ENCODE assay signal across 8 cellular contexts in the genomic region with DNA sequence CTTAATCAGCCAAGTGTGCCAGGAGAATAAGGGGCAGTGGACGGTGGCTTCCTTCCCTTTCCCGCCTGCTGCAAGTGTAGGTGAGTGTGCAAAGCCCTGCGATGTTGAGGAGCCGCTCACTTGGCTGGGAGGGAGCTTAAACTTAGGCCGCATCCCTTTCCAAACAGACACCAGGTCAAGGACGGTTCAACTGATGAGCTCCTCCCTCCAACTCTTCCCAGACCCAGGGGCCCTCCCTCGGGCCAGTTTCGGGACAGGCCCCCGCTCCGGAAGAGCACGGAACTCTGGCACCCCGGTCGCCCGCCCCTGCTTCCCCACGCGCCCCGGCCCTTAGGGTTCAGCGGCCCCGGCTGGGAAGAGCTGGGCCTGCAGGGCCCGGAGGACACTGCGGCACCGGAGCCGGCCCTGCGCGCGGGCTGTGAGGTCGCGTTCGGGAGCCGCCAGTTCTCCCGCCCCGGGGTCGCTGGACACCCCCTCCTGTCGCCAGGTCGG. TPM values are rescaled to one million over a fixed set of nuclear protein-coding genes. Genes with fewer than 3 reads are reported as not detected.
A peak's percentile ranks its signal among the peaks of the same experiment; 100 is the strongest.
DNase-seq lines count a peak whose midpoint lies in the region; ATAC-seq and TF ChIP-seq lines count a peak whose summit lies in the region.

No MANE protein-coding gene starts in this region.

- H3K27ac Mint-ChIP-seq in T-helper 2 cell treated with Interferon-gamma antibody and Interleukin-4, amounts not matched to agents 5 μg/mL and 100 μg/mL, for 36 hours: peak overlapping the region; percentile 64
- peak overlapping the region in 3 of 6 donors; percentile 76 to 93 (median 87) for H3K27ac Mint-ChIP-seq in naive B cell

- peak overlapping the region; percentile 96 for H3K4me3 Mint-ChIP-seq in T-helper 2 cell treated with Interferon-gamma antibody and Interleukin-4, amounts not matched to agents 5 μg/mL and 100 μg/mL, for 36 hours
- H3K4me3 Mint-ChIP-seq in naive B cell: peak overlapping the region; percentile 84 to 100 (median 98)

- CTCF ChIA-PET in BJ (lab: Yijun Ruan, JAX): interaction anchor here (0.7 to 1.0 kb wide), 3 partner anchors 29 to 842 kb away, joined by 3 read pairs; no protein-coding TSS in a partner anchor

- H3K4me3 ChIP-seq in BJ (ENCODE audit: low read depth, low read length) (peak overlapping the region; percentile 90), esophagus (ENCODE audit: low read depth in 1 of 2, low read length in 2 of 2) (peak overlapping the region; percentile 81 to 99)

- peak; percentile 14 for ATAC-seq in GM19025 (IDR thresholded peaks at IDR 0.05; ENCODE audit: low read depth, unreplicated experiment)
- ATAC-seq in HG03175 (IDR thresholded peaks at IDR 0.05; ENCODE audit: unreplicated experiment): peak; percentile 27
- ATAC-seq in naive B cell (ENCODE audit: low read depth in 2 of 2): peak; percentile 11

- no peaks in the 10 kb centered on the region for H3K9me3 ChIP-seq in esophagus (ENCODE audit: control insufficient read depth in 2 of 2, insufficient read depth in 1 of 2, low read depth in 1 of 2, low read length in 1 of 2)

- TF ChIP-seq CTCF in BJ (IDR thresholded peaks at IDR 0.05; ENCODE audit: insufficient read depth, low read depth, low read length): no peak

- no peaks in the 10 kb centered on the region for H3K27me3 ChIP-seq in BJ (ENCODE audit: control insufficient read depth, insufficient read depth, low read length)
- no peaks in the 10 kb centered on the region for H3K27me3 ChIP-seq in esophagus (ENCODE audit: control insufficient read depth in 1 of 2, insufficient read depth in 2 of 2, low read length in 2 of 2)

- H3K4me1 ChIP-seq in esophagus (ENCODE audit: control insufficient read depth in 2 of 2, insufficient read depth in 2 of 2, low read length in 1 of 2): peaks cover 5 to 6% of the 10 kb centered on the region in 2 donors

- H3K36me3 ChIP-seq in BJ (ENCODE audit: control insufficient read depth, insufficient read depth, low read length): peaks cover 21% of the 10 kb centered on the region
- H3K36me3 ChIP-seq in esophagus (ENCODE audit: control insufficient read depth in 2 of 2, insufficient read depth in 2 of 2, low read length in 1 of 2): peaks cover 5 to 28% of the 10 kb centered on the region in 2 donors

- WGBS in esophagus, 2 donors: 0 to 1% methylated on average over 32 to 35 of the region's 35 CpGs

- H3K9me3 Mint-ChIP-seq in T-helper 2 cell treated with Interferon-gamma antibody and Interleukin-4, amounts not matched to agents 5 μg/mL and 100 μg/mL, for 36 hours: no peaks in the 10 kb centered on the region
- no peaks in the 10 kb centered on the region for H3K9me3 Mint-ChIP-seq in naive B cell

- POLR2A ChIA-PET in BJ (lab: Charles Lee): no interaction called here

- peaks cover 39% of the 10 kb centered on the region for H3K4me1 Mint-ChIP-seq in T-helper 2 cell treated with Interferon-gamma antibody and Interleukin-4, amounts not matched to agents 5 μg/mL and 100 μg/mL, for 36 hours (ENCODE audit: low read depth)
- peaks cover 43 to 58% (median 46%) of the 10 kb centered on the region in 3 donors for H3K4me1 Mint-ChIP-seq in naive B cell

- peaks cover 51% of the 10 kb centered on the region for H3K36me3 Mint-ChIP-seq in T-helper 2 cell treated with Interferon-gamma antibody and Interleukin-4, amounts not matched to agents 5 μg/mL and 100 μg/mL, for 36 hours (ENCODE audit: low read depth)
- H3K36me3 Mint-ChIP-seq in naive B cell: peaks cover 0 to 7% of the 10 kb centered on the region in 2 donors

- H3K27ac ChIP-seq in esophagus (ENCODE audit: low read depth in 2 of 2, low read length in 1 of 2): peak overlapping the region; percentile 41 to 88

- DNase-seq in BJ (ENCODE audit: low read depth): no peak
- peak; percentile 40 for DNase-seq in T-helper 2 cell treated with Interferon-gamma antibody and Interleukin-4, amounts not matched to agents 5 μg/mL and 100 μg/mL, for 36 hours (ENCODE audit: low spot score)
- no peak for DNase-seq in naive B cell
- DNase-seq in cerebellar nuclear complex (lab: John Stamatoyannopoulos, UW): no peak
- DNase-seq in SIG-M5 (lab: John Stamatoyannopoulos, UW): no peak

- no peaks in the 10 kb centered on the region for H3K27me3 Mint-ChIP-seq in T-helper 2 cell treated with Interferon-gamma antibody and Interleukin-4, amounts not matched to agents 5 μg/mL and 100 μg/mL, for 36 hours (ENCODE audit: low read depth)
- H3K27me3 Mint-ChIP-seq in naive B cell: no peaks in the 10 kb centered on the region

RNA-seq across cellular contexts. Expression of gene MRPL36, which starts 0.5 kb away (rescaled TPM):
- polyA plus RNA-seq in BJ (2011; rRNA removed): 67.9 and 92.3 TPM in 2 replicates
- 16.6 and 22.0 TPM in 2 replicates for polyA minus RNA-seq in BJ (2011; rRNA and poly(A)+ RNA removed)
- polyA plus RNA-seq in esophagus: 10 to 100 TPM; 32.6 to 78.2 TPM
- 100 to 1,000 TPM in 1 of 6 donors, 10 to 100 TPM in 5; 52.1 to 105 (median 63.1) TPM for polyA plus RNA-seq in naive B cell (ENCODE audit: low read depth in 6 of 6)

RNA-seq across cellular contexts. Expression of gene NDUFS6, which starts 2.1 kb away (rescaled TPM):
- polyA plus RNA-seq in BJ (2011; rRNA removed) (26.6 and 34.1 TPM in 2 replicates), esophagus (10 to 100 TPM; 41.8 to 67.4 TPM), naive B cell (ENCODE audit: low read depth in 6 of 6) (10 to 100 TPM; 39.0 to 60.6 (median 47.3) TPM)
- 10.2 and 10.4 TPM in 2 replicates for polyA minus RNA-seq in BJ (2011; rRNA and poly(A)+ RNA removed)
